17 cellular contexts compared by ENCODE assay signal in genomic region chr13:68056816-68057710, GRCh38.
DNase-seq lines count a peak whose midpoint lies in the region; ATAC-seq, FAIRE-seq and TF ChIP-seq lines count a peak whose summit lies in the region.
"Had no signal": no experiment of that assay in that cellular context is flagged by ENCODE, and none has a peak within 500 bp of the region (broad histone marks: within the 10 kb centered on the region; RNA-seq: fewer than 3 reads in every experiment).

No MANE protein-coding gene starts in this region.

- peaks cover 21% of the 10 kb centered on the region; the same call in 2 of the 3 replicates for H3K36me3 Mint-ChIP-seq in GM23338 (ENCODE audit: low read depth)
- no peaks in the 10 kb centered on the region for H3K36me3 Mint-ChIP-seq in CD8-positive, alpha-beta T cell
- no peaks in the 10 kb centered on the region for H3K36me3 Mint-ChIP-seq in activated CD4-positive, alpha-beta memory T cell treated with anti-CD3 and anti-CD28 coated beads for 36 hours
- H3K36me3 Mint-ChIP-seq: activated naive CD4-positive, alpha-beta T cell treated with anti-CD3 and anti-CD28 coated beads, Interleukin-2, amount 50 U/mL, for 72 hours; CD14-positive monocyte had no signal

- intact Hi-C loops in endothelial cell of umbilical vein (cut with micrococcal nuclease), result no loop called here
- intact Hi-C loops in lower lobe of right lung (cut with DNase I), result no loop called here
- intact Hi-C loops in CD8-positive, alpha-beta T cell (cut with DNase I, micrococcal nuclease), result no loop called here
- intact Hi-C loops in activated CD4-positive, alpha-beta memory T cell treated with anti-CD3 and anti-CD28 coated beads for 36 hours (cut with micrococcal nuclease), result no loop called here

- H3K27ac Mint-ChIP-seq in GM23338, result no peak overlapping the region
- no peak overlapping the region for H3K27ac Mint-ChIP-seq in CD8-positive, alpha-beta T cell
- no peak overlapping the region for H3K27ac Mint-ChIP-seq in activated CD4-positive, alpha-beta memory T cell treated with anti-CD3 and anti-CD28 coated beads for 36 hours
- H3K27ac Mint-ChIP-seq: activated naive CD4-positive, alpha-beta T cell treated with anti-CD3 and anti-CD28 coated beads, Interleukin-2, amount 50 U/mL, for 72 hours; HFFc6 had no signal

- no peak overlapping the region for H3K4me3 Mint-ChIP-seq in GM23338
- no peak overlapping the region for H3K4me3 Mint-ChIP-seq in CD8-positive, alpha-beta T cell
- H3K4me3 Mint-ChIP-seq in activated CD4-positive, alpha-beta memory T cell treated with anti-CD3 and anti-CD28 coated beads for 36 hours, result no peak overlapping the region
- H3K4me3 Mint-ChIP-seq: CD14-positive monocyte, HFFc6 had no signal

- FAIRE-seq in endothelial cell of umbilical vein (lab: Jason Lieb, UNC), result peak; percentile 78

- H3F3A ChIP-seq in GM23338 (replicated peaks; ENCODE audit: low read depth), result no peaks in the 10 kb centered on the region

- H3K4me1 Mint-ChIP-seq in GM23338, result no peaks in the 10 kb centered on the region
- no peaks in the 10 kb centered on the region for H3K4me1 Mint-ChIP-seq in CD8-positive, alpha-beta T cell (ENCODE audit: low read depth)
- H3K4me1 Mint-ChIP-seq in activated CD4-positive, alpha-beta memory T cell treated with anti-CD3 and anti-CD28 coated beads for 36 hours (ENCODE audit: low read depth), result no peaks in the 10 kb centered on the region
- H3K4me1 Mint-ChIP-seq: CD14-positive monocyte had no signal

- TF ChIP-seq POLR2A in endothelial cell of umbilical vein (IDR thresholded peaks at IDR 0.05; ENCODE audit: low read depth, low read length), result no peak

- H3K9me1 ChIP-seq in endothelial cell of umbilical vein (replicated peaks; ENCODE audit: control insufficient read depth, extremely low read depth, insufficient read depth, low read length), result no peaks in the 10 kb centered on the region

- H3K4me3 ChIP-seq in GM23338 (no peak overlapping the region), endothelial cell of umbilical vein (replicated peaks in 1 of 3; ENCODE audit: insufficient read depth in 1 of 3, low read depth in 1 of 3, low read length in 3 of 3) (no peak overlapping the region), lower lobe of right lung (no peak overlapping the region)
- H3K4me3 ChIP-seq in CD8-positive, alpha-beta T cell (ENCODE audit: low read depth, low read length), result no peak overlapping the region
- H3K4me3 ChIP-seq: uterus had no signal

- CTCF ChIA-PET in endothelial cell of umbilical vein (lab: Charles Lee), result interaction anchor here (1.1 kb wide), 1 partner anchor 24 kb away, joined by 3 read pairs; no protein-coding TSS in a partner anchor
- CTCF ChIA-PET in CD8-positive, alpha-beta T cell (lab: Charles Lee), result no interaction called here
- CTCF ChIA-PET in activated CD4-positive, alpha-beta memory T cell treated with anti-CD3 and anti-CD28 coated beads for 36 hours (lab: Charles Lee), result no interaction called here

- no peaks in the 10 kb centered on the region for H3K27me3 Mint-ChIP-seq in GM23338 (ENCODE audit: insufficient read depth, low read depth, poor library complexity)
- no peaks in the 10 kb centered on the region for H3K27me3 Mint-ChIP-seq in CD8-positive, alpha-beta T cell (ENCODE audit: low read depth)
- no peaks in the 10 kb centered on the region for H3K27me3 Mint-ChIP-seq in activated CD4-positive, alpha-beta memory T cell treated with anti-CD3 and anti-CD28 coated beads for 36 hours

- H3K36me3 ChIP-seq in GM23338 (ENCODE audit: insufficient read depth) (0 out of 2 replicates have a peak, but pooled peaks cover 15% of the 10 kb centered on the region), endothelial cell of umbilical vein (ENCODE audit: control insufficient read depth in 2 of 2, extremely low read depth in 1 of 2, insufficient read depth in 2 of 2, low read length in 2 of 2) (no peaks in the 10 kb centered on the region), lower lobe of right lung (no peaks in the 10 kb centered on the region)
- H3K36me3 ChIP-seq in CD8-positive, alpha-beta T cell (ENCODE audit: insufficient read depth, low read length), result no peaks in the 10 kb centered on the region
- H3K36me3 ChIP-seq: uterus had no signal

- no peaks in the 10 kb centered on the region for H3K79me2 ChIP-seq in GM23338 (replicated peaks; ENCODE audit: insufficient read depth)
- no peaks in the 10 kb centered on the region for H3K79me2 ChIP-seq in endothelial cell of umbilical vein (ENCODE audit: control insufficient read depth, insufficient read depth, low read length)

- H3K9me3 ChIP-seq in endothelial cell of umbilical vein (replicated peaks; ENCODE audit: control insufficient read depth, insufficient read depth, low read length), result no peaks in the 10 kb centered on the region
- H3K9me3 ChIP-seq in lower lobe of right lung, result peaks cover 6% of the 10 kb centered on the region
- H3K9me3 ChIP-seq in CD8-positive, alpha-beta T cell (ENCODE audit: low read length), result no peaks in the 10 kb centered on the region
- H3K9me3 ChIP-seq: uterus had no signal

- ATAC-seq in GM23338 (no peak), lower lobe of right lung (peak; percentile 50 to 57)
- no peak for ATAC-seq in CD8-positive, alpha-beta T cell
- ATAC-seq: activated naive CD4-positive, alpha-beta T cell treated with anti-CD3 and anti-CD28 coated beads, Interleukin-2, amount 50 U/mL, for 72 hours; SK-N-SH treated with all-trans-retinoic acid at 6 μM for 48 hours had no signal

- H4K20me1 ChIP-seq in GM23338 (replicated peaks; ENCODE audit: insufficient read depth) (no peaks in the 10 kb centered on the region), endothelial cell of umbilical vein (replicated peaks; ENCODE audit: control insufficient read depth, extremely low read depth, insufficient read depth, low read length) (no peaks in the 10 kb centered on the region)

- no peaks in the 10 kb centered on the region for H3K4me1 ChIP-seq in GM23338 (ENCODE audit: insufficient read depth)
- peaks cover 7% of the 10 kb centered on the region for H3K4me1 ChIP-seq in endothelial cell of umbilical vein (ENCODE audit: control insufficient read depth, extremely low read depth, insufficient read depth, low read length)
- H3K4me1 ChIP-seq in lower lobe of right lung, result no peaks in the 10 kb centered on the region
- no peaks in the 10 kb centered on the region for H3K4me1 ChIP-seq in CD8-positive, alpha-beta T cell (ENCODE audit: insufficient read depth, low read length)
- H3K4me1 ChIP-seq: uterus had no signal

- H3K4me2 ChIP-seq in GM23338, result no peak overlapping the region
- peak overlapping the region; percentile 35 for H3K4me2 ChIP-seq in endothelial cell of umbilical vein (ENCODE audit: insufficient read depth, low read length)
- H3K4me2 ChIP-seq: KMS-11 had no signal

- H3K27ac ChIP-seq in GM23338 (ENCODE audit: low read depth), result no peak overlapping the region
- H3K27ac ChIP-seq in endothelial cell of umbilical vein (ENCODE audit: insufficient read depth, low read depth, low read length), result no peak overlapping the region
- H3K27ac ChIP-seq in lower lobe of right lung, result no peak overlapping the region
- no peak overlapping the region for H3K27ac ChIP-seq in CD8-positive, alpha-beta T cell (ENCODE audit: low read depth, low read length)
- no peak overlapping the region for H3K27ac ChIP-seq in substantia nigra (ENCODE audit: low read depth, low read length, poor library complexity, severe bottlenecking)
- H3K27ac ChIP-seq: KMS-11, uterus had no signal

- H2AFZ ChIP-seq in GM23338 (no peak overlapping the region), endothelial cell of umbilical vein (ENCODE audit: low read depth, low read length) (no peak overlapping the region)

- BruUV-seq in endothelial cell of umbilical vein (replicated peaks; lab: Mats Ljungman, UMichigan), result no TSS peak

- H3K9ac ChIP-seq in endothelial cell of umbilical vein (replicated peaks; ENCODE audit: extremely low read depth, insufficient read depth, low read length), result no peak overlapping the region
- H3K9ac ChIP-seq: KMS-11 had no signal

- TF ChIP-seq CTCF in GM23338 (conservative IDR thresholded peaks at IDR 0.05; ENCODE audit: low read depth in 2 of 2) (no peak), endothelial cell of umbilical vein (IDR thresholded peaks at IDR 0.05; ENCODE audit: extremely low read depth in 1 of 2, insufficient read depth in 1 of 2, low read depth in 1 of 2, low read length in 2 of 2) (no peak), lower lobe of right lung (IDR thresholded peaks at IDR 0.05) (no peak)
- no peak for TF ChIP-seq CTCF in CD8-positive, alpha-beta T cell (IDR thresholded peaks at IDR 0.05)

- POLR2A ChIA-PET in endothelial cell of umbilical vein (lab: Charles Lee), result no interaction called here
- POLR2A ChIA-PET in CD8-positive, alpha-beta T cell (lab: Charles Lee), result no interaction called here
- POLR2A ChIA-PET in activated CD4-positive, alpha-beta memory T cell treated with anti-CD3 and anti-CD28 coated beads for 36 hours (lab: Charles Lee), result no interaction called here

- dilution Hi-C loops in endothelial cell of umbilical vein (cut with MboI; ENCODE audit: extremely low pct_ligation_motif_present, low sequenced_read_pairs), result no loop called here

- DNase-seq in GM23338 (ENCODE audit: low spot score), result peak; percentile 50
- peak; percentile 62 for DNase-seq in NCI-H460 (ENCODE audit: extremely low read depth, low read depth)
- DNase-seq in endothelial cell of umbilical vein (ENCODE audit: low read depth, low spot score), result peak; percentile 86
- no peak for DNase-seq in lower lobe of right lung
- no peak for DNase-seq in UCSD-AML1 (lab: John Stamatoyannopoulos, UW; ENCODE audit: unreplicated experiment)
- DNase-seq in CD8-positive, alpha-beta T cell, result no peak
- DNase-seq in substantia nigra (lab: John Stamatoyannopoulos, UW), result no peak
- DNase-seq in activated CD4-positive, alpha-beta memory T cell treated with anti-CD3 and anti-CD28 coated beads for 36 hours, result no peak
- DNase-seq: activated CD4-positive, alpha-beta T cell treated with anti-CD3 and anti-CD28 coated beads for 48 hours; HFFc6; NCI-H510A; stimulated activated CD8-positive, alpha-beta memory T cell treated with anti-CD3 and anti-CD28 coated beads, Interleukin-4, amount 100 ng/mL, for 48 hours; uterus had no signal

- H3K9me2 ChIP-seq in GM23338 (ENCODE audit: insufficient read depth), result no peaks in the 10 kb centered on the region; the same call in 1 of the 2 replicates

- H3K9me3 Mint-ChIP-seq in GM23338, result peaks cover 21% of the 10 kb centered on the region
- peaks cover 20% of the 10 kb centered on the region for H3K9me3 Mint-ChIP-seq in CD8-positive, alpha-beta T cell
- H3K9me3 Mint-ChIP-seq in activated CD4-positive, alpha-beta memory T cell treated with anti-CD3 and anti-CD28 coated beads for 36 hours, result peaks cover 9% of the 10 kb centered on the region

- H3K27me3 ChIP-seq in GM23338 (ENCODE audit: insufficient read depth) (no peaks in the 10 kb centered on the region), endothelial cell of umbilical vein (ENCODE audit: control insufficient read depth in 2 of 2, insufficient read depth in 2 of 2, low read length in 2 of 2) (no peaks in the 10 kb centered on the region), lower lobe of right lung (ENCODE audit: low read depth) (no peaks in the 10 kb centered on the region)
- no peaks in the 10 kb centered on the region for H3K27me3 ChIP-seq in CD8-positive, alpha-beta T cell (ENCODE audit: insufficient read depth, low read length)
- H3K27me3 ChIP-seq: uterus had no signal

TF ChIP-seq in endothelial cell of umbilical vein, 7 proteins besides CTCF, POLR2A, EP300 and RAD21 (continues in another document):
- no peak for TF ChIP-seq GATA2 (IDR thresholded peaks at IDR 0.05; ENCODE audit: insufficient read depth, insufficient read length, low read depth, low read length)

Comparison
In these comparisons a context has a peak if more than half of its experiments do, and no peak if none do; other contexts are left out.
1. ATAC-seq: peak in lower lobe of right lung (2 of 2); none in GM23338 (single experiment) and CD8-positive, alpha-beta T cell (single experiment).
2. DNase-seq: peak in GM23338 (single experiment), NCI-H460 (single experiment) and endothelial cell of umbilical vein (single experiment); none in lower lobe of right lung (single experiment), UCSD-AML1 (single experiment), CD8-positive, alpha-beta T cell (0 of 7), substantia nigra (0 of 49) and activated CD4-positive, alpha-beta memory T cell treated with anti-CD3 and anti-CD28 coated beads for 36 hours (single experiment).